Comparison of ENCODE assay signal across 23 cellular contexts in genomic region chr11:30729187-30729713, GRCh38.
DNase-seq lines count a peak whose midpoint lies in the region; ATAC-seq, FAIRE-seq and TF ChIP-seq lines count a peak whose summit lies in the region.
"Had no signal": no experiment of that assay in that cellular context is flagged by ENCODE, and none has a peak within 500 bp of the region (broad histone marks: within the 10 kb centered on the region; RNA-seq: fewer than 3 reads in every experiment).

No MANE protein-coding gene starts in this region.

- no peaks in the 10 kb centered on the region for H3K4me1 Mint-ChIP-seq in activated T-helper 17 cell treated with anti-CD3 and anti-CD28 coated beads, Interleukin-2, amount 50 U/mL, for 72 hours
- H3K4me1 Mint-ChIP-seq: CD4-positive, CD25-positive, alpha-beta regulatory T cell; CD8-positive, alpha-beta memory T cell had no signal

- FAIRE-seq in kidney (lab: Jason Lieb, UNC): peak; percentile 60
- FAIRE-seq: GM12892, GM18507, HTR-8/SVneo had no signal

- H3K27ac Mint-ChIP-seq in activated T-helper 17 cell treated with anti-CD3 and anti-CD28 coated beads, Interleukin-2, amount 50 U/mL, for 72 hours: no peak overlapping the region
- H3K27ac Mint-ChIP-seq: CD4-positive, CD25-positive, alpha-beta regulatory T cell; CD8-positive, alpha-beta memory T cell had no signal

- H3K36me3 ChIP-seq in kidney (ENCODE audit: control insufficient read depth in 1 of 2, insufficient read depth in 2 of 2, low read length in 2 of 2): no peaks in the 10 kb centered on the region
- H3K36me3 ChIP-seq: BE2C, HAP-1 had no signal

- no peaks in the 10 kb centered on the region for H3K36me3 Mint-ChIP-seq in activated T-helper 17 cell treated with anti-CD3 and anti-CD28 coated beads, Interleukin-2, amount 50 U/mL, for 72 hours (ENCODE audit: low read depth)
- H3K36me3 Mint-ChIP-seq: CD4-positive, CD25-positive, alpha-beta regulatory T cell; CD8-positive, alpha-beta memory T cell had no signal

- no peak overlapping the region for H3K4me3 Mint-ChIP-seq in activated T-helper 17 cell treated with anti-CD3 and anti-CD28 coated beads, Interleukin-2, amount 50 U/mL, for 72 hours
- H3K4me3 Mint-ChIP-seq: CD4-positive, CD25-positive, alpha-beta regulatory T cell; CD8-positive, alpha-beta memory T cell had no signal

- no peaks in the 10 kb centered on the region for H3K9me3 Mint-ChIP-seq in activated T-helper 17 cell treated with anti-CD3 and anti-CD28 coated beads, Interleukin-2, amount 50 U/mL, for 72 hours

- intact Hi-C loops in kidney (cut with DNase I): no loop called here

- ATAC-seq in SK-N-SH treated with all-trans-retinoic acid at 6 μM for 48 hours (no peak), HG02885 (IDR thresholded peaks at IDR 0.05; ENCODE audit: poor library complexity, unreplicated experiment) (no peak)
- ATAC-seq in activated T-helper 17 cell treated with anti-CD3 and anti-CD28 coated beads, Interleukin-2, amount 50 U/mL, for 72 hours (replicated peaks): no peak

- H3K4me3 ChIP-seq in kidney (ENCODE audit: low read length in 2 of 2): no peak overlapping the region
- H3K4me3 ChIP-seq: GM23248, HAP-1 had no signal

- no peak overlapping the region for H3K27ac ChIP-seq in kidney (ENCODE audit: low read depth in 2 of 2, low read length in 2 of 2)
- H3K27ac ChIP-seq: GM23248 had no signal

- H3K27me3 Mint-ChIP-seq in activated T-helper 17 cell treated with anti-CD3 and anti-CD28 coated beads, Interleukin-2, amount 50 U/mL, for 72 hours: no peaks in the 10 kb centered on the region
- H3K27me3 Mint-ChIP-seq: CD4-positive, CD25-positive, alpha-beta regulatory T cell; CD8-positive, alpha-beta memory T cell had no signal

- H3K4me1 ChIP-seq in kidney (ENCODE audit: control insufficient read depth in 1 of 2, insufficient read depth in 1 of 2, low read depth in 1 of 2, low read length in 2 of 2): peaks cover 2 to 3% of the 10 kb centered on the region in 2 donors
- H3K4me1 ChIP-seq: BE2C, HAP-1 had no signal

- no peak for TF ChIP-seq CTCF in kidney (IDR thresholded peaks at IDR 0.05; ENCODE audit: borderline replicate concordance, extremely low read depth, insufficient read depth)

- H3K9ac ChIP-seq in kidney (ENCODE audit: low read length in 2 of 2): no peak overlapping the region
- H3K9ac ChIP-seq: GM23248 had no signal

- H3K9me3 ChIP-seq in kidney (ENCODE audit: control insufficient read depth in 1 of 2, low read length in 2 of 2): no peaks in the 10 kb centered on the region
- H3K9me3 ChIP-seq: BE2C, HAP-1 had no signal

- DNase-seq in DMS53 treated with DMSO at 0.1 percent for 48 hours (lab: John Stamatoyannopoulos, UW; ENCODE audit: unreplicated experiment): peak; percentile 20
- peak; percentile 11 for DNase-seq in LHCN-M2 (ENCODE audit: low read depth)
- DNase-seq in kidney: no peak
- DNase-seq in activated effector memory CD4-positive, alpha-beta T cell treated with anti-CD3 and anti-CD28 coated beads, Interleukin-2, amount 50 U/mL, for 16 hours: no peak
- DNase-seq in NCI-H146 (lab: John Stamatoyannopoulos, UW): no peak
- DNase-seq: ACHN; BE2C; C1 segment of cervical spinal cord; CD4-positive, CD25-positive, alpha-beta regulatory T cell; CD8-positive, alpha-beta memory T cell; COR-L47; DMS 273 treated with DMSO at 0.1 percent for 48 hours; DMS79; GDM1; GM23248; IMR-90 had no signal

TF ChIP-seq in SK-N-SH treated with all-trans-retinoic acid at 6 μM for 48 hours, 23 proteins besides CTCF, POLR2A, EP300 and RAD21:
- TF ChIP-seq ZNF70 (CRISPR knock-in tag; IDR thresholded peaks at IDR 0.05): 0 out of 2 replicates have a peak, but pooled peaks have one; percentile 10
- peak; percentile 95 for TF ChIP-seq TSHZ2 (CRISPR knock-in tag; IDR thresholded peaks at IDR 0.05)
- TF ChIP-seq GLIS3 (CRISPR knock-in tag; IDR thresholded peaks at IDR 0.05): peak; percentile 64; the same call in 1 of the 2 replicates
- TF ChIP-seq TCF4 (CRISPR knock-in tag; IDR thresholded peaks at IDR 0.05; ENCODE audit: borderline replicate concordance): peak; percentile 90
- peak; percentile 61 for TF ChIP-seq ISL1 (CRISPR knock-in tag; IDR thresholded peaks at IDR 0.05)
- 0 out of 2 replicates have a peak, but pooled peaks have one; percentile 15 for TF ChIP-seq CSRNP3 (CRISPR knock-in tag; IDR thresholded peaks at IDR 0.05)
- TF ChIP-seq CREB5 (CRISPR knock-in tag; IDR thresholded peaks at IDR 0.05; ENCODE audit: low read depth): peak; percentile 34; the same call in 1 of the 2 replicates
- TF ChIP-seq ZNF565 (CRISPR knock-in tag; conservative IDR thresholded peaks at IDR 0.05; ENCODE audit: low read depth): 0 out of 2 replicates have a peak, but pooled peaks have one; percentile 20
- TF ChIP-seq CSDC2 (CRISPR knock-in tag; IDR thresholded peaks at IDR 0.05): no peak
- no peak for TF ChIP-seq ZFP30 (CRISPR knock-in tag; IDR thresholded peaks at IDR 0.05)
- TF ChIP-seq BACH2 (CRISPR knock-in tag; IDR thresholded peaks at IDR 0.05; ENCODE audit: borderline replicate concordance): no peak
- peak; percentile 47; the same call in 1 of the 2 replicates for TF ChIP-seq POU6F1 (CRISPR knock-in tag; IDR thresholded peaks at IDR 0.05; ENCODE audit: borderline replicate concordance, low read depth)

Comparison
In these comparisons a context has a peak if more than half of its experiments do, and no peak if none do; other contexts are left out.
1. DNase-seq: peak in DMS53 treated with DMSO at 0.1 percent for 48 hours (single experiment) and LHCN-M2 (single experiment); none in kidney (single experiment), activated effector memory CD4-positive, alpha-beta T cell treated with anti-CD3 and anti-CD28 coated beads, Interleukin-2, amount 50 U/mL, for 16 hours (single experiment) and NCI-H146 (single experiment).